ENCODE assay signal across 1 cellular context in the genomic region with DNA sequence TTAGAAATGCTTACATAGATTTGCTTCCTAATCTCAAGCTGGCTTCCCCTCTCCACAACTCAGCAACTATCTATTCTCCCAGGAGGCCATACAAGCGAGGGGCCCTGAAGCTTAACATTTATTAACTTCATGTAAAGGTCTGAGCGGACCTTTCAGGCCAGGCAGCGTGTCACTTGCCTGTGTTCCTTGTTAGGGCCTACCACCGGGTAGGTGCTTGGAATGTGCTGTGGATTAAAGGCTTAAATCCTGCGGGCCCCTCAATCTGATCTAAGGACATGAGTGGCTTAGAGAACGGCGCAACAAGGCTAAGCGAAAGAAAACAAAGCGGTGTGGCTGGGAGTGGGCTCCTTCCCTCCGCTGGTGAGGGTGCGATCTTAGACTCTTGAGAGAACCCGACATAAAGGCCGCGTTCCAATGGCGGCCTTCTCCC.
TF ChIP-seq lines count a peak whose summit lies in the region.

No MANE protein-coding gene starts in this region.

TF ChIP-seq in K562, 482 proteins besides CTCF, POLR2A, EP300 and RAD21 (continued from another document):
- no peak for TF ChIP-seq ZNF584 (CRISPR knock-in tag; IDR thresholded peaks at IDR 0.05; ENCODE audit: low read depth)
- TF ChIP-seq FOXK1 (CRISPR knock-in tag; IDR thresholded peaks at IDR 0.05; ENCODE audit: borderline replicate concordance) = 0 out of 2 replicates have a peak, but pooled peaks have one; percentile 69
- TF ChIP-seq, protein P1, sequence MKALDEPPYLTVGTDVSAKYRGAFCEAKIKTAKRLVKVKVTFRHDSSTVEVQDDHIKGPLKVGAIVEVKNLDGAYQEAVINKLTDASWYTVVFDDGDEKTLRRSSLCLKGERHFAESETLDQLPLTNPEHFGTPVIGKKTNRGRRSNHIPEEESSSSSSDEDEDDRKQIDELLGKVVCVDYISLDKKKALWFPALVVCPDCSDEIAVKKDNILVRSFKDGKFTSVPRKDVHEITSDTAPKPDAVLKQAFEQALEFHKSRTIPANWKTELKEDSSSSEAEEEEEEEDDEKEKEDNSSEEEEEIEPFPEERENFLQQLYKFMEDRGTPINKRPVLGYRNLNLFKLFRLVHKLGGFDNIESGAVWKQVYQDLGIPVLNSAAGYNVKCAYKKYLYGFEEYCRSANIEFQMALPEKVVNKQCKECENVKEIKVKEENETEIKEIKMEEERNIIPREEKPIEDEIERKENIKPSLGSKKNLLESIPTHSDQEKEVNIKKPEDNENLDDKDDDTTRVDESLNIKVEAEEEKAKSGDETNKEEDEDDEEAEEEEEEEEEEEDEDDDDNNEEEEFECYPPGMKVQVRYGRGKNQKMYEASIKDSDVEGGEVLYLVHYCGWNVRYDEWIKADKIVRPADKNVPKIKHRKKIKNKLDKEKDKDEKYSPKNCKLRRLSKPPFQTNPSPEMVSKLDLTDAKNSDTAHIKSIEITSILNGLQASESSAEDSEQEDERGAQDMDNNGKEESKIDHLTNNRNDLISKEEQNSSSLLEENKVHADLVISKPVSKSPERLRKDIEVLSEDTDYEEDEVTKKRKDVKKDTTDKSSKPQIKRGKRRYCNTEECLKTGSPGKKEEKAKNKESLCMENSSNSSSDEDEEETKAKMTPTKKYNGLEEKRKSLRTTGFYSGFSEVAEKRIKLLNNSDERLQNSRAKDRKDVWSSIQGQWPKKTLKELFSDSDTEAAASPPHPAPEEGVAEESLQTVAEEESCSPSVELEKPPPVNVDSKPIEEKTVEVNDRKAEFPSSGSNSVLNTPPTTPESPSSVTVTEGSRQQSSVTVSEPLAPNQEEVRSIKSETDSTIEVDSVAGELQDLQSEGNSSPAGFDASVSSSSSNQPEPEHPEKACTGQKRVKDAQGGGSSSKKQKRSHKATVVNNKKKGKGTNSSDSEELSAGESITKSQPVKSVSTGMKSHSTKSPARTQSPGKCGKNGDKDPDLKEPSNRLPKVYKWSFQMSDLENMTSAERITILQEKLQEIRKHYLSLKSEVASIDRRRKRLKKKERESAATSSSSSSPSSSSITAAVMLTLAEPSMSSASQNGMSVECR (CRISPR knock-in tag; IDR thresholded peaks at IDR 0.05) = peak; percentile 31; the same call in 1 of the 2 replicates
- 0 out of 2 replicates have a peak, but pooled peaks have one; percentile 41 for TF ChIP-seq ZNF644 (tag; IDR thresholded peaks at IDR 0.05; ENCODE audit: low read depth)
- TF ChIP-seq NCOA1 (IDR thresholded peaks at IDR 0.05; ENCODE audit: low read depth) = no peak
- no peak for TF ChIP-seq TAF7 (tag; IDR thresholded peaks at IDR 0.05)
- TF ChIP-seq MEF2A (IDR thresholded peaks at IDR 0.05; ENCODE audit: control insufficient read depth, low read depth, low read length) = no peak
- TF ChIP-seq SREBF1 (IDR thresholded peaks at IDR 0.05; ENCODE audit: borderline replicate concordance, low read depth, low read length) = no peak
- TF ChIP-seq FOXJ2 (tag; IDR thresholded peaks at IDR 0.05) = peak; percentile 53; the same call in 1 of the 2 replicates
- TF ChIP-seq, protein P2, sequence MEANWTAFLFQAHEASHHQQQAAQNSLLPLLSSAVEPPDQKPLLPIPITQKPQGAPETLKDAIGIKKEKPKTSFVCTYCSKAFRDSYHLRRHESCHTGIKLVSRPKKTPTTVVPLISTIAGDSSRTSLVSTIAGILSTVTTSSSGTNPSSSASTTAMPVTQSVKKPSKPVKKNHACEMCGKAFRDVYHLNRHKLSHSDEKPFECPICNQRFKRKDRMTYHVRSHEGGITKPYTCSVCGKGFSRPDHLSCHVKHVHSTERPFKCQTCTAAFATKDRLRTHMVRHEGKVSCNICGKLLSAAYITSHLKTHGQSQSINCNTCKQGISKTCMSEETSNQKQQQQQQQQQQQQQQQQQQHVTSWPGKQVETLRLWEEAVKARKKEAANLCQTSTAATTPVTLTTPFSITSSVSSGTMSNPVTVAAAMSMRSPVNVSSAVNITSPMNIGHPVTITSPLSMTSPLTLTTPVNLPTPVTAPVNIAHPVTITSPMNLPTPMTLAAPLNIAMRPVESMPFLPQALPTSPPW (CRISPR knock-in tag; IDR thresholded peaks at IDR 0.05) = no peak
- TF ChIP-seq, protein P3, sequence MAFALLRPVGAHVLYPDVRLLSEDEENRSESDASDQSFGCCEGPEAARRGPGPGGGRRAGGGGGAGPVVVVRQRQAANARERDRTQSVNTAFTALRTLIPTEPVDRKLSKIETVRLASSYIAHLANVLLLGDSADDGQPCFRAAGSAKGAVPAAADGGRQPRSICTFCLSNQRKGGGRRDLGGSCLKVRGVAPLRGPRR (CRISPR knock-in tag; IDR thresholded peaks at IDR 0.05) = no peak
- no peak for TF ChIP-seq TCFL5 (CRISPR knock-in tag; conservative IDR thresholded peaks at IDR 0.05)
- TF ChIP-seq CHD1 (IDR thresholded peaks at IDR 0.05; ENCODE audit: low read length) = peak; percentile 91
- TF ChIP-seq CHCHD3 (CRISPR knock-in tag; IDR thresholded peaks at IDR 0.05) = no peak
- TF ChIP-seq, protein P4, sequence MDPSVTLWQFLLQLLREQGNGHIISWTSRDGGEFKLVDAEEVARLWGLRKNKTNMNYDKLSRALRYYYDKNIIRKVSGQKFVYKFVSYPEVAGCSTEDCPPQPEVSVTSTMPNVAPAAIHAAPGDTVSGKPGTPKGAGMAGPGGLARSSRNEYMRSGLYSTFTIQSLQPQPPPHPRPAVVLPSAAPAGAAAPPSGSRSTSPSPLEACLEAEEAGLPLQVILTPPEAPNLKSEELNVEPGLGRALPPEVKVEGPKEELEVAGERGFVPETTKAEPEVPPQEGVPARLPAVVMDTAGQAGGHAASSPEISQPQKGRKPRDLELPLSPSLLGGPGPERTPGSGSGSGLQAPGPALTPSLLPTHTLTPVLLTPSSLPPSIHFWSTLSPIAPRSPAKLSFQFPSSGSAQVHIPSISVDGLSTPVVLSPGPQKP (CRISPR knock-in tag; IDR thresholded peaks at IDR 0.05) = no peak
- TF ChIP-seq, protein P5, sequence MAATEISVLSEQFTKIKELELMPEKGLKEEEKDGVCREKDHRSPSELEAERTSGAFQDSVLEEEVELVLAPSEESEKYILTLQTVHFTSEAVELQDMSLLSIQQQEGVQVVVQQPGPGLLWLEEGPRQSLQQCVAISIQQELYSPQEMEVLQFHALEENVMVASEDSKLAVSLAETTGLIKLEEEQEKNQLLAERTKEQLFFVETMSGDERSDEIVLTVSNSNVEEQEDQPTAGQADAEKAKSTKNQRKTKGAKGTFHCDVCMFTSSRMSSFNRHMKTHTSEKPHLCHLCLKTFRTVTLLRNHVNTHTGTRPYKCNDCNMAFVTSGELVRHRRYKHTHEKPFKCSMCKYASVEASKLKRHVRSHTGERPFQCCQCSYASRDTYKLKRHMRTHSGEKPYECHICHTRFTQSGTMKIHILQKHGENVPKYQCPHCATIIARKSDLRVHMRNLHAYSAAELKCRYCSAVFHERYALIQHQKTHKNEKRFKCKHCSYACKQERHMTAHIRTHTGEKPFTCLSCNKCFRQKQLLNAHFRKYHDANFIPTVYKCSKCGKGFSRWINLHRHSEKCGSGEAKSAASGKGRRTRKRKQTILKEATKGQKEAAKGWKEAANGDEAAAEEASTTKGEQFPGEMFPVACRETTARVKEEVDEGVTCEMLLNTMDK (IDR thresholded peaks at IDR 0.05; ENCODE audit: borderline replicate concordance, insufficient read depth, low read depth, low read length, poor library complexity, severe bottlenecking) = no peak
- no peak for TF ChIP-seq KLF13 (tag; IDR thresholded peaks at IDR 0.05; ENCODE audit: borderline replicate concordance, low read depth)
- TF ChIP-seq ZNF444 (CRISPR knock-in tag; IDR thresholded peaks at IDR 0.05) = no peak
- TF ChIP-seq JUN (IDR thresholded peaks at IDR 0.05; ENCODE audit: borderline replicate concordance, low read depth, low read length) = no peak
- 0 out of 2 replicates have a peak, but pooled peaks have one; percentile 12 for TF ChIP-seq JUN (CRISPR knock-in tag; IDR thresholded peaks at IDR 0.05; ENCODE audit: borderline replicate concordance)
- TF ChIP-seq ZNF57 (CRISPR knock-in tag; IDR thresholded peaks at IDR 0.05) = no peak
- TF ChIP-seq MECOM (CRISPR knock-in tag; IDR thresholded peaks at IDR 0.05) = no peak
- TF ChIP-seq, protein P6, sequence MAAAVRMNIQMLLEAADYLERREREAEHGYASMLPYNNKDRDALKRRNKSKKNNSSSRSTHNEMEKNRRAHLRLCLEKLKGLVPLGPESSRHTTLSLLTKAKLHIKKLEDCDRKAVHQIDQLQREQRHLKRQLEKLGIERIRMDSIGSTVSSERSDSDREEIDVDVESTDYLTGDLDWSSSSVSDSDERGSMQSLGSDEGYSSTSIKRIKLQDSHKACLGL (CRISPR knock-in tag; IDR thresholded peaks at IDR 0.05; ENCODE audit: borderline replicate concordance, poor library complexity, severe bottlenecking) = no peak
- no peak for TF ChIP-seq PCBP1 (IDR thresholded peaks at IDR 0.05; ENCODE audit: low read depth, low read length, poor library complexity, severe bottlenecking)
- TF ChIP-seq THRAP3 (IDR thresholded peaks at IDR 0.05; ENCODE audit: borderline replicate concordance) = no peak
- TF ChIP-seq ZNF354B (CRISPR knock-in tag; IDR thresholded peaks at IDR 0.05) = no peak
- TF ChIP-seq RBM34 (IDR thresholded peaks at IDR 0.05; ENCODE audit: borderline replicate concordance, insufficient read depth, low read length) = no peak
- no peak for TF ChIP-seq ZNF583 (CRISPR knock-in tag; IDR thresholded peaks at IDR 0.05)
- no peak for TF ChIP-seq CBX2 (IDR thresholded peaks at IDR 0.05; ENCODE audit: insufficient read depth, low read length, poor library complexity, severe bottlenecking)
- 0 out of 2 replicates have a peak, but pooled peaks have one; percentile 76 for TF ChIP-seq ZC3H4 (CRISPR knock-in tag; IDR thresholded peaks at IDR 0.05; ENCODE audit: borderline replicate concordance)
- no peak for TF ChIP-seq POLR2H (tag; IDR thresholded peaks at IDR 0.05; ENCODE audit: low read depth)
- TF ChIP-seq KDM1A (IDR thresholded peaks at IDR 0.05) = peak in 1 of 2 experiments; percentile 24; a peak in 2 of 4 replicates
- TF ChIP-seq, protein P7, sequence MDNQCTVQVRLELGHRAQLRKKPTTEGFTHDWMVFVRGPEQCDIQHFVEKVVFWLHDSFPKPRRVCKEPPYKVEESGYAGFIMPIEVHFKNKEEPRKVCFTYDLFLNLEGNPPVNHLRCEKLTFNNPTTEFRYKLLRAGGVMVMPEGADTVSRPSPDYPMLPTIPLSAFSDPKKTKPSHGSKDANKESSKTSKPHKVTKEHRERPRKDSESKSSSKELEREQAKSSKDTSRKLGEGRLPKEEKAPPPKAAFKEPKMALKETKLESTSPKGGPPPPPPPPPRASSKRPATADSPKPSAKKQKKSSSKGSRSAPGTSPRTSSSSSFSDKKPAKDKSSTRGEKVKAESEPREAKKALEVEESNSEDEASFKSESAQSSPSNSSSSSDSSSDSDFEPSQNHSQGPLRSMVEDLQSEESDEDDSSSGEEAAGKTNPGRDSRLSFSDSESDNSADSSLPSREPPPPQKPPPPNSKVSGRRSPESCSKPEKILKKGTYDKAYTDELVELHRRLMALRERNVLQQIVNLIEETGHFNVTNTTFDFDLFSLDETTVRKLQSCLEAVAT (IDR thresholded peaks at IDR 0.05) = peak in 1 of 2 experiments; percentile 52; a peak in 1 of 4 replicates
- no peak for TF ChIP-seq NFIX (CRISPR knock-in tag; IDR thresholded peaks at IDR 0.05; ENCODE audit: low read depth)
- no peak for TF ChIP-seq ETV6 (IDR thresholded peaks at IDR 0.05; ENCODE audit: borderline replicate concordance in 1 of 2, low read depth in 2 of 2, low read length in 1 of 2)
- no peak for TF ChIP-seq ETV6 (CRISPR knock-in tag; IDR thresholded peaks at IDR 0.05; ENCODE audit: borderline replicate concordance)
- TF ChIP-seq HDAC1 (IDR thresholded peaks at IDR 0.05) = 0 out of 4 replicates have a peak, but pooled peaks of 1 of the 2 experiments have one; percentile 24
